9 cellular contexts compared by ENCODE assay signal in the genomic region with DNA sequence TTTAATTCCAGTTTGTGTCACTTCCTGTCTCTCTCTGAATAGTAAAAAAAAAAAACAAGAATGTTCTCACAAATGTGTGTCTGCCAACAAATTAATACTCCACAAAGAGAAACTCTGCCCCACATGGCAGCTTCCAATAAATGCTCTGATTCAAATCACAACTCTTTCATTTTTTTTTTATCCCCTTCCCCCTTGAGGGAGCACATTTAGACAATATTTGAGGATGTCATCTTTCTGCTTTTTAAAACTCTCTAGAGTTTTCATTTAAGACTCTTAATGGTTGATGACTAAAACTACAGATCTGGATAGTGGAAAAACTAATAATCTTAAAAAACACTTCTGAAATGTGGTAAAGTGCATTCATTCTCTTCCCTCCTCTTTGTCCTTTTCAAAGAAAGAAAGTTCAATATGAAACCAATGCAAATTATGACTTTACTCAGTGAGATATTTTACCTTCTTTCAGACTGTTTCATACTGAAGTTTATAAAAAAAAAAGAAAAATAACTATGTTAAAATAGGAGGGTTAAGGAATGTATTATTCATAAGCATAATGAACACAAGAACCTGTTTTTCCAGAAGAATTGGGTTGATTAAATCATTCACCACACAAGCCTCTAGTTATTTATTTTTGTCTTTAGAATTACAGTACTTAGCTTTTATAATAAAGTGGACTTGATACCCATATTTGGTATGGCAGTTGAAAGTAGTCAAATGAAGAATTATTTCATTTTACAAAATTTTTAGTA. TPM values are rescaled to one million over a fixed set of nuclear protein-coding genes. Genes with fewer than 3 reads are reported as not detected.
DNase-seq lines count a peak whose midpoint lies in the region; ATAC-seq, FAIRE-seq and TF ChIP-seq lines count a peak whose summit lies in the region.
"Had no signal": no experiment of that assay in that cellular context is flagged by ENCODE, and none has a peak within 500 bp of the region (broad histone marks: within the 10 kb centered on the region; RNA-seq: fewer than 3 reads in every experiment).

No MANE protein-coding gene starts in this region.

- H3K27me3 ChIP-seq in keratinocyte (ENCODE audit: control insufficient read depth, extremely low read depth, insufficient read depth, low read length) (no peaks in the 10 kb centered on the region), testis (no peaks in the 10 kb centered on the region)

- H3K4me3 ChIP-seq in AG10803 (ENCODE audit: low read length) (no peak overlapping the region), keratinocyte (ENCODE audit: control insufficient read depth in 2 of 3, extremely low read depth in 1 of 3, insufficient read depth in 2 of 3, low read depth in 1 of 3, low read length in 3 of 3) (peak overlapping the region in 2 of 3 experiments; percentile 43 to 52), testis (no peak overlapping the region)
- H3K4me3 ChIP-seq: HAP-1 had no signal

- no peaks in the 10 kb centered on the region for H4K20me1 ChIP-seq in keratinocyte (ENCODE audit: control insufficient read depth, extremely low read depth, insufficient read depth, low read length)

- H3K9ac ChIP-seq in keratinocyte (ENCODE audit: control insufficient read depth, extremely low read depth, insufficient read depth, low read length) = peak overlapping the region; percentile 67

- H3K4me2 ChIP-seq in keratinocyte (ENCODE audit: control insufficient read depth, extremely low read depth, insufficient read depth, low read depth, low read length) = peak overlapping the region; percentile 81

- H3K36me3 ChIP-seq in keratinocyte (ENCODE audit: control insufficient read depth in 2 of 2, extremely low read depth in 1 of 2, insufficient read depth in 2 of 2, low read length in 2 of 2) (peaks cover 0 to 8% of the 10 kb centered on the region in 2 experiments), testis (ENCODE audit: low read depth, missing control alignments) (no peaks in the 10 kb centered on the region)

- peaks cover 35% of the 10 kb centered on the region for H3K4me1 ChIP-seq in keratinocyte (ENCODE audit: control insufficient read depth, extremely low read depth, insufficient read depth, low read length)
- peaks cover 7% of the 10 kb centered on the region for H3K4me1 ChIP-seq in testis

- TF ChIP-seq CTCF in AG10803 (conservative IDR thresholded peaks at IDR 0.05; ENCODE audit: low read length) (peak; percentile 37), keratinocyte (optimal IDR thresholded peaks at IDR 0.05 in 1 of 3, IDR thresholded peaks at IDR 0.05 in 1 of 3, conservative IDR thresholded peaks at IDR 0.05 in 1 of 3; ENCODE audit: extremely low read depth in 1 of 3, insufficient read depth in 2 of 3, low read length in 3 of 3) (no peak), testis (IDR thresholded peaks at IDR 0.05) (no peak)

- peaks cover 9% of the 10 kb centered on the region for H3K79me2 ChIP-seq in keratinocyte (ENCODE audit: control insufficient read depth, insufficient read depth, low read length)

- H3K27ac ChIP-seq in keratinocyte (ENCODE audit: control insufficient read depth, insufficient read depth, low read length) = peak overlapping the region; percentile 84
- peak overlapping the region; percentile 53 to 84 for H3K27ac ChIP-seq in testis

- TF ChIP-seq POLR2A in testis (IDR thresholded peaks at IDR 0.05) = no peak

- no peaks in the 10 kb centered on the region for H3K9me3 ChIP-seq in keratinocyte (ENCODE audit: control insufficient read depth, low read depth, low read length)
- H3K9me3 ChIP-seq in testis = no peaks in the 10 kb centered on the region
- H3K9me3 ChIP-seq: HAP-1 had no signal

- dilution Hi-C loops in keratinocyte (cut with MboI; ENCODE audit: extremely low pct_ligation_motif_present, low sequenced_read_pairs) = no loop called here

- intact Hi-C loops in testis (cut with DNase I; ENCODE audit: low total_unique reads) = no loop called here

- peak; percentile 48 for ATAC-seq in GM19351 (IDR thresholded peaks at IDR 0.05; ENCODE audit: unreplicated experiment)
- ATAC-seq in HG03571 (IDR thresholded peaks at IDR 0.05; ENCODE audit: unreplicated experiment) = peak; percentile 31

- no peak for FAIRE-seq in keratinocyte (lab: Jason Lieb, UNC)

- H2AFZ ChIP-seq in keratinocyte (ENCODE audit: control insufficient read depth, low read length) = peak overlapping the region; percentile 13

- no peaks in the 10 kb centered on the region for H3K9me1 ChIP-seq in keratinocyte (ENCODE audit: control insufficient read depth, extremely low read depth, insufficient read depth, low read length)

- DNase-seq in AG10803 (ENCODE audit: low read depth) (peak; percentile 71), amniotic epithelial cell (ENCODE audit: low read depth) (peak; percentile 73), keratinocyte (ENCODE audit: low read depth, low spot score) (no peak), testis (no peak), NCI-H2227 treated with DMSO at 0.1 percent for 48 hours (lab: John Stamatoyannopoulos, UW) (no peak), NCI-H128 (lab: John Stamatoyannopoulos, UW; ENCODE audit: unreplicated experiment) (no peak)

RNA-seq across cellular contexts. Expression of a gene that starts 42.4 kb away (rescaled TPM):
- polyA plus RNA-seq in keratinocyte (5.1 to 7.0 TPM (median 5.4 TPM) in 3 replicates), testis (ENCODE audit: insufficient read depth, low read depth, low replicate concordance) (14.3 TPM)
- 21.8 TPM for polyA plus RNA-seq in keratinocyte (2011; ENCODE audit: low read depth)
- polyA plus RNA-seq in keratinocyte (2011; cell fraction: cytosol; rRNA removed) = 2.6 and 3.8 TPM in 2 replicates
- 10.2 TPM in 2 replicates for polyA plus RNA-seq in keratinocyte (2011; cell fraction: nucleus; rRNA removed)
- polyA plus RNA-seq in keratinocyte (2012; ENCODE audit: low replicate concordance) = 6.4 and 15.8 TPM in 2 replicates
- polyA minus RNA-seq in keratinocyte = 15.2 to 37.1 TPM (median 28.8 TPM) in 3 replicates
- 6.1 TPM for polyA minus RNA-seq in keratinocyte (2011; cell fraction: cytosol; rRNA and poly(A)+ RNA removed)
- 24.1 and 47.5 TPM in 2 replicates for polyA minus RNA-seq in keratinocyte (2011; cell fraction: nucleus; rRNA and poly(A)+ RNA removed)
- 10 to 100 TPM; 52.1 to 73.6 TPM for total RNA-seq in testis

Comparison
In these comparisons a context has a peak if more than half of its experiments do, and no peak if none do; other contexts are left out.
1. DNase-seq: peak in AG10803 (single experiment) and amniotic epithelial cell (single experiment); none in keratinocyte (single experiment), testis (single experiment), NCI-H2227 treated with DMSO at 0.1 percent for 48 hours (single experiment) and NCI-H128 (single experiment).
2. H3K4me3 ChIP-seq: peak in keratinocyte (2 of 3); none in AG10803 (single experiment) and testis (0 of 2).